Comparison of ENCODE assay signal across 2 cellular contexts in the genomic region with DNA sequence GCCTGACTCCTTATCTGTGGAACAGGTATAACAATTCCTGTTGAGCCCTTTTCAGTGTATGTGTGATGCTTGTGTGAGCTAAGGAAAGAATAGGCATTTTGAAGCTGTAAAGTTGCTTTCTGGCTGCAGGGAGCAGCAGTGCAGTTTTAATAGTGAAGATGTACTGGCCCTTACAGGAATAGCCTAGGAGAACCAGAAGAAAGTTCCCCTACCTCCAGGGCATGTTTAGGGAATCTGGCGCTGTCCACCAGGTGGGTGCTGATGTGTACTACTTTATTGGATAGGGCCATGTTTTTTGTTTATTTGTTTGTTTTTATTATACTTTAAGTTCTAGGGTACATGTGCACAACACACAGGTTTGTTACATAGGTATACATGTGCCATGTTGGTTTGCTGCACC.
A peak's percentile ranks its signal among the peaks of the same experiment; 100 is the strongest.
TF ChIP-seq lines count a peak whose summit lies in the region.

No MANE protein-coding gene starts in this region.

TF ChIP-seq in HepG2, 621 proteins besides CTCF, POLR2A, EP300 and RAD21 (continued from another document):
- TF ChIP-seq, protein P1, sequence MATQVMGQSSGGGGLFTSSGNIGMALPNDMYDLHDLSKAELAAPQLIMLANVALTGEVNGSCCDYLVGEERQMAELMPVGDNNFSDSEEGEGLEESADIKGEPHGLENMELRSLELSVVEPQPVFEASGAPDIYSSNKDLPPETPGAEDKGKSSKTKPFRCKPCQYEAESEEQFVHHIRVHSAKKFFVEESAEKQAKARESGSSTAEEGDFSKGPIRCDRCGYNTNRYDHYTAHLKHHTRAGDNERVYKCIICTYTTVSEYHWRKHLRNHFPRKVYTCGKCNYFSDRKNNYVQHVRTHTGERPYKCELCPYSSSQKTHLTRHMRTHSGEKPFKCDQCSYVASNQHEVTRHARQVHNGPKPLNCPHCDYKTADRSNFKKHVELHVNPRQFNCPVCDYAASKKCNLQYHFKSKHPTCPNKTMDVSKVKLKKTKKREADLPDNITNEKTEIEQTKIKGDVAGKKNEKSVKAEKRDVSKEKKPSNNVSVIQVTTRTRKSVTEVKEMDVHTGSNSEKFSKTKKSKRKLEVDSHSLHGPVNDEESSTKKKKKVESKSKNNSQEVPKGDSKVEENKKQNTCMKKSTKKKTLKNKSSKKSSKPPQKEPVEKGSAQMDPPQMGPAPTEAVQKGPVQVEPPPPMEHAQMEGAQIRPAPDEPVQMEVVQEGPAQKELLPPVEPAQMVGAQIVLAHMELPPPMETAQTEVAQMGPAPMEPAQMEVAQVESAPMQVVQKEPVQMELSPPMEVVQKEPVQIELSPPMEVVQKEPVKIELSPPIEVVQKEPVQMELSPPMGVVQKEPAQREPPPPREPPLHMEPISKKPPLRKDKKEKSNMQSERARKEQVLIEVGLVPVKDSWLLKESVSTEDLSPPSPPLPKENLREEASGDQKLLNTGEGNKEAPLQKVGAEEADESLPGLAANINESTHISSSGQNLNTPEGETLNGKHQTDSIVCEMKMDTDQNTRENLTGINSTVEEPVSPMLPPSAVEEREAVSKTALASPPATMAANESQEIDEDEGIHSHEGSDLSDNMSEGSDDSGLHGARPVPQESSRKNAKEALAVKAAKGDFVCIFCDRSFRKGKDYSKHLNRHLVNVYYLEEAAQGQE (IDR thresholded peaks at IDR 0.05; ENCODE audit: borderline replicate concordance in 1 of 2, low read depth in 1 of 2, low read length in 2 of 2): peak; percentile 36 to 89
- TF ChIP-seq, protein P2, sequence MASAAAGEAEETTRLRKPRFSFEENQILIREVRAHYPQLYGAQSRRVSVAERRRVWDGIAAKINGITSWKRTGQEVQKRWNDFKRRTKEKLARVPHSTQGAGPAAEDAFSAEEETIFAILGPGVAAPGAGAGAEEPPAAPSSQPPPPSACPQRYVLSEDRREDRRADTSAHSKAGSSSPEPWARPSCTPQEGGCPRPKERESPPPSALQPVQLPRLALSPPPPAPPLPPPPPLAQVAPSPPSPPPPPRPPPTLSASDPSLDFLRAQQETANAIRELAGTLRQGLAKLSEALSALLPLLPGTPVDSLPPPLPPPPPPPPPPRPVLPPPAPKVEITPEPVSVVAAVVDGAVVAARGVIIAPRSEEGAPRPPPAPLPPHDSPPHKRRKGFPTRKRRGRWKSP (CRISPR knock-in tag; IDR thresholded peaks at IDR 0.05): no peak
- TF ChIP-seq KAT8 (CRISPR knock-in tag; IDR thresholded peaks at IDR 0.05): no peak
- peak; percentile 83; the same call in 1 of the 2 replicates for TF ChIP-seq MIER2 (CRISPR knock-in tag; IDR thresholded peaks at IDR 0.05)
- TF ChIP-seq RXRA (CRISPR knock-in tag; IDR thresholded peaks at IDR 0.05): no peak
TF ChIP-seq in HepG2: peak in this region for 2.

TF ChIP-seq in SK-N-SH, 30 proteins besides CTCF, POLR2A, EP300 and RAD21:
- TF ChIP-seq, protein P3, sequence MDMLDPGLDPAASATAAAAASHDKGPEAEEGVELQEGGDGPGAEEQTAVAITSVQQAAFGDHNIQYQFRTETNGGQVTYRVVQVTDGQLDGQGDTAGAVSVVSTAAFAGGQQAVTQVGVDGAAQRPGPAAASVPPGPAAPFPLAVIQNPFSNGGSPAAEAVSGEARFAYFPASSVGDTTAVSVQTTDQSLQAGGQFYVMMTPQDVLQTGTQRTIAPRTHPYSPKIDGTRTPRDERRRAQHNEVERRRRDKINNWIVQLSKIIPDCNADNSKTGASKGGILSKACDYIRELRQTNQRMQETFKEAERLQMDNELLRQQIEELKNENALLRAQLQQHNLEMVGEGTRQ (IDR thresholded peaks at IDR 0.05; ENCODE audit: borderline replicate concordance, low read depth, low read length): no peak
- TF ChIP-seq, protein P1 (IDR thresholded peaks at IDR 0.05; ENCODE audit: low read depth, low read length): peak; percentile 96
- TF ChIP-seq, protein P4, sequence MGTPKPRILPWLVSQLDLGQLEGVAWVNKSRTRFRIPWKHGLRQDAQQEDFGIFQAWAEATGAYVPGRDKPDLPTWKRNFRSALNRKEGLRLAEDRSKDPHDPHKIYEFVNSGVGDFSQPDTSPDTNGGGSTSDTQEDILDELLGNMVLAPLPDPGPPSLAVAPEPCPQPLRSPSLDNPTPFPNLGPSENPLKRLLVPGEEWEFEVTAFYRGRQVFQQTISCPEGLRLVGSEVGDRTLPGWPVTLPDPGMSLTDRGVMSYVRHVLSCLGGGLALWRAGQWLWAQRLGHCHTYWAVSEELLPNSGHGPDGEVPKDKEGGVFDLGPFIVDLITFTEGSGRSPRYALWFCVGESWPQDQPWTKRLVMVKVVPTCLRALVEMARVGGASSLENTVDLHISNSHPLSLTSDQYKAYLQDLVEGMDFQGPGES (IDR thresholded peaks at IDR 0.05; ENCODE audit: low read depth, low read length): no peak
- no peak for TF ChIP-seq TAF1 (IDR thresholded peaks at IDR 0.05; ENCODE audit: borderline replicate concordance, low read depth, low read length)
- peak; percentile 37; the same call in 1 of the 2 replicates for TF ChIP-seq SMC3 (IDR thresholded peaks at IDR 0.05; ENCODE audit: low read depth, low read length)
- no peak for TF ChIP-seq YY1 (IDR thresholded peaks at IDR 0.05; ENCODE audit: low read depth)
- 0 out of 2 replicates have a peak, but pooled peaks have one; percentile 15 for TF ChIP-seq SIN3A (IDR thresholded peaks at IDR 0.05; ENCODE audit: borderline replicate concordance, low read depth, low read length)
- TF ChIP-seq, protein P5, sequence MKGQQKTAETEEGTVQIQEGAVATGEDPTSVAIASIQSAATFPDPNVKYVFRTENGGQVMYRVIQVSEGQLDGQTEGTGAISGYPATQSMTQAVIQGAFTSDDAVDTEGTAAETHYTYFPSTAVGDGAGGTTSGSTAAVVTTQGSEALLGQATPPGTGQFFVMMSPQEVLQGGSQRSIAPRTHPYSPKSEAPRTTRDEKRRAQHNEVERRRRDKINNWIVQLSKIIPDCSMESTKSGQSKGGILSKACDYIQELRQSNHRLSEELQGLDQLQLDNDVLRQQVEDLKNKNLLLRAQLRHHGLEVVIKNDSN (IDR thresholded peaks at IDR 0.05; ENCODE audit: borderline replicate concordance, low read depth): no peak
